In the genomic region with DNA sequence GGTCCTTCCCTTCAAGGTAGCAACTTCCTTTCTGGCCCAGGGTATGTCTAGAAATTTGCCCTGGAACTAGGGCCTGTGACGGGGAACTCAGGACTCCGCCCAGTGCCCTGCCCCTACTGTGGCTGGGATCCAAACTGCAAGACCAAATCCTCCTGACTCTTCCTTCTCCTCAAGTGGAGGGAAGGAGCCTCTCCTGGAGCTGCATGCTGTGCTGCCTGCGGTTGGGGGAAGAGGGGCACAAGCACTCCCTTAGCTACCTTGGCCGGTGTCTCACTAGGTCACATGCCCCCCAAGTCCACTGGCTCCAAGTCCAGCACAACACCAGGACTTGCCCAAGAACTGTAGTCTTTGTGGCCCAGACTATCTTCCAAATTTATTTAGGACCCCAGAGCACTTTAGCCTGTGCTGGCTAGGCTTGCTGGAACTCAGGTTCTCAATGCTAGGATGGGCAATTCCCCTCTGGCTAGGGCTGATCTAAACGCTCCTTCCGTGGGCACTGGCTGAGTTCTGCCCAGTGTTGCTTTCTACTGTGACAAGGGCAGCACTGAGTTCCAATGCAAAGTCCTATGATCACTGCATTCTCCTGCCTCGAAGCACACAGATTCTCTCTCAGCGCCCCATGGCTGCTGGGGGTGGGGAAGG, we compare ENCODE assay signal across 13 cellular contexts. TPM values are rescaled to one million over a fixed set of nuclear protein-coding genes. Genes with fewer than 3 reads are reported as not detected.
A peak's percentile ranks its signal among the peaks of the same experiment; 100 is the strongest.
DNase-seq lines count a peak whose midpoint lies in the region; ATAC-seq and TF ChIP-seq lines count a peak whose summit lies in the region.
"Had no signal": no experiment of that assay in that cellular context is flagged by ENCODE, and none has a peak within 500 bp of the region (broad histone marks: within the 10 kb centered on the region; RNA-seq: fewer than 3 reads in every experiment).

No MANE protein-coding gene starts in this region.

- H3K4me1 ChIP-seq in A673 (ENCODE audit: insufficient read depth, low read length, poor library complexity, severe bottlenecking) (peaks cover 25% of the 10 kb centered on the region), H9 (ENCODE audit: insufficient read depth, low read length) (peaks cover 6% of the 10 kb centered on the region; the same call in 1 of the 2 replicates)
- H3K4me1 ChIP-seq in effector memory CD4-positive, alpha-beta T cell (ENCODE audit: control insufficient read depth, insufficient read depth, low read length, poor library complexity, severe bottlenecking), result no peaks in the 10 kb centered on the region

- peak overlapping the region; percentile 4 for H3K18ac ChIP-seq in H9 (ENCODE audit: insufficient read length, low read depth, low read length)

- no TSS peak for BruUV-seq in A673 (replicated peaks; lab: Mats Ljungman, UMichigan)

- H3K9ac ChIP-seq in H9 (ENCODE audit: extremely low read depth, insufficient read length, low read length), result no peak overlapping the region

- peaks cover 10% of the 10 kb centered on the region; the same call in 1 of the 2 replicates for H3K79me2 ChIP-seq in H9 (ENCODE audit: insufficient read depth, low read length)

- no peak for ATAC-seq in activated naive CD8-positive, alpha-beta T cell treated with anti-CD3 and anti-CD28 coated beads, Interleukin-2, amount 50 U/mL, for 24 hours
- ATAC-seq in left lobe of liver, result peak; percentile 36
- no peak for ATAC-seq in HG02588 (IDR thresholded peaks at IDR 0.05; ENCODE audit: unreplicated experiment)

- H3K4me2 ChIP-seq in H9 (ENCODE audit: insufficient read depth, insufficient read length, low read length), result no peak overlapping the region

- H3K4ac ChIP-seq in H9 (ENCODE audit: low read depth, low read length), result no peak overlapping the region

- no CpG with 5 or more reads among the region's 8 CpGs for WGBS in H9 (ENCODE audit: extremely low coverage, insufficient read length, low lambda C conversion rate)

- H3K27me3 ChIP-seq in A673 (replicated peaks; ENCODE audit: insufficient read depth, low read depth, low read length, poor library complexity) (no peaks in the 10 kb centered on the region), H9 (ENCODE audit: insufficient read depth, low read length) (no peaks in the 10 kb centered on the region)
- no peaks in the 10 kb centered on the region for H3K27me3 ChIP-seq in effector memory CD4-positive, alpha-beta T cell (replicated peaks; ENCODE audit: control insufficient read depth, insufficient read depth, low read length, poor library complexity, severe bottlenecking)

- peak overlapping the region; percentile 5 for H3K27ac ChIP-seq in A673 (ENCODE audit: low read depth, low read length, poor library complexity, severe bottlenecking)
- no peak overlapping the region for H3K27ac ChIP-seq in H9 (ENCODE audit: insufficient read length, low read depth, low read length)
- H3K27ac ChIP-seq in effector memory CD4-positive, alpha-beta T cell (ENCODE audit: insufficient read depth, low read length, poor library complexity, severe bottlenecking), result no peak overlapping the region

- H2AK5ac ChIP-seq in H9 (ENCODE audit: insufficient read length, low read length), result no peak overlapping the region

- no peak overlapping the region for H4K8ac ChIP-seq in H9 (replicated peaks; ENCODE audit: insufficient read length, low read depth, low read length)

- TF ChIP-seq CTCF in A673 (conservative IDR thresholded peaks at IDR 0.05; ENCODE audit: low read depth, low read length) (no peak), H9 (conservative IDR thresholded peaks at IDR 0.05) (no peak)

- H2BK20ac ChIP-seq in H9 (ENCODE audit: low read depth, low read length, poor library complexity, severe bottlenecking), result no peak overlapping the region

- H3K4me1 Mint-ChIP-seq in H9, result peaks cover 17 to 20% of the 10 kb centered on the region in 2 experiments
- H3K4me1 Mint-ChIP-seq in activated naive CD8-positive, alpha-beta T cell treated with anti-CD3 and anti-CD28 coated beads, Interleukin-2, amount 50 U/mL, for 24 hours, result peaks cover 57% of the 10 kb centered on the region

- H2BK120ac ChIP-seq in H9 (ENCODE audit: low read depth, low read length, poor library complexity, severe bottlenecking), result no peak overlapping the region

- H2BK5ac ChIP-seq in H9 (ENCODE audit: insufficient read length, low read length), result no peak overlapping the region

- no peak overlapping the region for H2BK12ac ChIP-seq in H9 (ENCODE audit: insufficient read length, low read depth, low read length)

- H3K56ac ChIP-seq in H9 (ENCODE audit: insufficient read length, low read depth, low read length), result no peak overlapping the region

- peaks cover 7% of the 10 kb centered on the region for H3K79me1 ChIP-seq in H9 (ENCODE audit: insufficient read depth, low read depth, low read length, poor library complexity, severe bottlenecking)

- H3K36me3 Mint-ChIP-seq in H9 (ENCODE audit: insufficient read depth in 1 of 3, low read depth in 3 of 3), result peaks cover 15 to 26% (median 25%) of the 10 kb centered on the region in 3 experiments; a peak in 6 of 7 replicates
- H3K36me3 Mint-ChIP-seq in activated naive CD8-positive, alpha-beta T cell treated with anti-CD3 and anti-CD28 coated beads, Interleukin-2, amount 50 U/mL, for 24 hours (ENCODE audit: low read depth), result peaks cover 36% of the 10 kb centered on the region

- no peak overlapping the region for H3T11ph ChIP-seq in H9 (ENCODE audit: low read length)

- peak overlapping the region in 1 of 2 experiments; percentile 23; a peak in 1 of 5 replicates for H3K4me3 Mint-ChIP-seq in H9
- H3K4me3 Mint-ChIP-seq in activated naive CD8-positive, alpha-beta T cell treated with anti-CD3 and anti-CD28 coated beads, Interleukin-2, amount 50 U/mL, for 24 hours, result no peak overlapping the region
- H3K4me3 Mint-ChIP-seq: B cell, IgD-negative memory B cell had no signal

- POLR2A ChIA-PET in A673 (lab: Charles Lee; ENCODE audit: low non-redundant PET), result no interaction called here

- H4K20me1 ChIP-seq in H9 (ENCODE audit: control insufficient read depth, insufficient read depth, insufficient read length), result no peaks in the 10 kb centered on the region

- H3K27me3 Mint-ChIP-seq in H9 (ENCODE audit: low read depth), result no peaks in the 10 kb centered on the region
- H3K27me3 Mint-ChIP-seq in activated naive CD8-positive, alpha-beta T cell treated with anti-CD3 and anti-CD28 coated beads, Interleukin-2, amount 50 U/mL, for 24 hours, result no peaks in the 10 kb centered on the region
- H3K27me3 Mint-ChIP-seq: B cell, IgD-negative memory B cell had no signal

- no peak overlapping the region for H2BK15ac ChIP-seq in H9 (ENCODE audit: low read depth, low read length)

- CTCF ChIA-PET in A673 (lab: Charles Lee), result no interaction called here

- DNase-seq in A673 (ENCODE audit: low spot score), result peak; percentile 30
- DNase-seq in H9, result peak; percentile 60
- no peak for DNase-seq in activated naive CD8-positive, alpha-beta T cell treated with anti-CD3 and anti-CD28 coated beads, Interleukin-2, amount 50 U/mL, for 24 hours
- no peak for DNase-seq in left lobe of liver (ENCODE audit: low spot score)
- no peak for DNase-seq in retina
- DNase-seq in COR-L47 (lab: John Stamatoyannopoulos, UW), result no peak
- no peak for DNase-seq in effector memory CD4-positive, alpha-beta T cell
- DNase-seq: EL; NCI-H524 treated with DMSO at 0.1 percent for 48 hours; stimulated activated CD4-positive, alpha-beta T cell treated with anti-CD3 and anti-CD28 coated beads, Interleukin-1b, Interleukin-23, amount 100 ng/mL, for 48 hours had no signal

- H3K27ac Mint-ChIP-seq in H9, result peak overlapping the region; percentile 76 to 79 (median 79)
- peak overlapping the region; percentile 3 for H3K27ac Mint-ChIP-seq in activated naive CD8-positive, alpha-beta T cell treated with anti-CD3 and anti-CD28 coated beads, Interleukin-2, amount 50 U/mL, for 24 hours
- H3K27ac Mint-ChIP-seq: B cell had no signal

- H4K5ac ChIP-seq in H9 (ENCODE audit: insufficient read length, low read depth, low read length), result no peak overlapping the region

- H3K23ac ChIP-seq in H9 (ENCODE audit: insufficient read length, low read depth, low read length), result no peak overlapping the region

- peaks cover 16% of the 10 kb centered on the region for H3K36me3 ChIP-seq in A673 (ENCODE audit: insufficient read depth, low read length, poor library complexity, severe bottlenecking)
- H3K36me3 ChIP-seq in effector memory CD4-positive, alpha-beta T cell (ENCODE audit: control insufficient read depth, insufficient read depth, low read length), result no peaks in the 10 kb centered on the region

- H3K14ac ChIP-seq in H9 (ENCODE audit: insufficient read depth, low read length), result peak overlapping the region; percentile 51; the same call in 1 of the 2 replicates

- H3K9me3 ChIP-seq in A673 (ENCODE audit: low read depth, low read length, poor library complexity, severe bottlenecking), result no peaks in the 10 kb centered on the region
- H3K9me3 ChIP-seq in H9 (ENCODE audit: control insufficient read depth, low read depth, low read length), result no peaks in the 10 kb centered on the region
- no peaks in the 10 kb centered on the region for H3K9me3 ChIP-seq in effector memory CD4-positive, alpha-beta T cell (ENCODE audit: control insufficient read depth, low read length)

- intact Hi-C loops in A673 (cut with micrococcal nuclease; ENCODE audit: unreplicated experiment), result no loop called here

- no peaks in the 10 kb centered on the region for H3K9me3 Mint-ChIP-seq in H9
- H3K9me3 Mint-ChIP-seq in activated naive CD8-positive, alpha-beta T cell treated with anti-CD3 and anti-CD28 coated beads, Interleukin-2, amount 50 U/mL, for 24 hours, result no peaks in the 10 kb centered on the region
- H3K9me3 Mint-ChIP-seq: IgD-negative memory B cell had no signal

- no peaks in the 10 kb centered on the region for H3K23me2 ChIP-seq in H9 (ENCODE audit: insufficient read length, low read depth, low read length, poor library complexity, severe bottlenecking)

- no peak overlapping the region for H4K91ac ChIP-seq in H9 (ENCODE audit: insufficient read length, low read depth, low read length)

- H3K4me3 ChIP-seq in A673 (ENCODE audit: low read depth, low read length, poor library complexity, severe bottlenecking), result no peak overlapping the region
- H3K4me3 ChIP-seq in effector memory CD4-positive, alpha-beta T cell (ENCODE audit: insufficient read depth, low read depth, low read length, poor library complexity, severe bottlenecking), result no peak overlapping the region

- no peak overlapping the region for H2AFZ ChIP-seq in H9 (ENCODE audit: low read length)

RNA-seq across cellular contexts. Expression of a gene that starts 12.2 kb away (rescaled TPM):
- total RNA-seq in A673 (2021) (44.2 and 46.7 TPM in 2 replicates), H9 (2021) (65.4 and 70.1 TPM in 2 replicates), left lobe of liver (9.3 TPM)

RNA-seq across cellular contexts. Expression of a gene that starts 21.6 kb away (rescaled TPM):
- total RNA-seq in A673 (2021), result 0.45 and 0.83 TPM in 2 replicates
- total RNA-seq in H9 (2021), result 0.31 and 0.55 TPM in 2 replicates
- 1.2 TPM for total RNA-seq in left lobe of liver

Comparison
In these comparisons a context has a peak if more than half of its experiments do, and no peak if none do; other contexts are left out.
1. DNase-seq: peak in A673 (single experiment) and H9 (single experiment); none in activated naive CD8-positive, alpha-beta T cell treated with anti-CD3 and anti-CD28 coated beads, Interleukin-2, amount 50 U/mL, for 24 hours (single experiment), left lobe of liver (single experiment), retina (single experiment), COR-L47 (single experiment) and effector memory CD4-positive, alpha-beta T cell (0 of 3).